In genomic region chr16:3400779-3401688, GRCh38 we compare ENCODE assay signal across 1 cellular context.
TF ChIP-seq lines count a peak whose summit lies in the region.

Gene ZNF174, plus strand, starts transcription at chr16:3401215. Its CDS starts 790 bp downstream, at chr16:3402005.
Gene ZSCAN32, minus strand, starts transcription at chr16:3401004. Its CDS starts 3,447 bp downstream, at chr16:3397557.

TF ChIP-seq in K562, 482 proteins besides CTCF, POLR2A, EP300 and RAD21 (continued from another document):
- TF ChIP-seq NRF1 (conservative IDR thresholded peaks at IDR 0.05 in 1 of 2, IDR thresholded peaks at IDR 0.05 in 1 of 2) (peak; percentile 98), SREBF2 (CRISPR knock-in tag; IDR thresholded peaks at IDR 0.05) (no peak), BRF1 (IDR thresholded peaks at IDR 0.05; ENCODE audit: borderline replicate concordance, extremely low read depth, insufficient read length) (no peak), TCF7L2 (IDR thresholded peaks at IDR 0.05; ENCODE audit: low read depth, low read length) (no peak), ZNF766 (CRISPR knock-in tag; conservative IDR thresholded peaks at IDR 0.05) (no peak), PYGO2 (tag; IDR thresholded peaks at IDR 0.05) (no peak), WHSC1 (IDR thresholded peaks at IDR 0.05; ENCODE audit: low read length) (no peak), THAP7 (CRISPR knock-in tag; IDR thresholded peaks at IDR 0.05) (no peak), STAT5A (IDR thresholded peaks at IDR 0.05; ENCODE audit: borderline replicate concordance, low read length) (no peak)
- TF ChIP-seq, protein P1, sequence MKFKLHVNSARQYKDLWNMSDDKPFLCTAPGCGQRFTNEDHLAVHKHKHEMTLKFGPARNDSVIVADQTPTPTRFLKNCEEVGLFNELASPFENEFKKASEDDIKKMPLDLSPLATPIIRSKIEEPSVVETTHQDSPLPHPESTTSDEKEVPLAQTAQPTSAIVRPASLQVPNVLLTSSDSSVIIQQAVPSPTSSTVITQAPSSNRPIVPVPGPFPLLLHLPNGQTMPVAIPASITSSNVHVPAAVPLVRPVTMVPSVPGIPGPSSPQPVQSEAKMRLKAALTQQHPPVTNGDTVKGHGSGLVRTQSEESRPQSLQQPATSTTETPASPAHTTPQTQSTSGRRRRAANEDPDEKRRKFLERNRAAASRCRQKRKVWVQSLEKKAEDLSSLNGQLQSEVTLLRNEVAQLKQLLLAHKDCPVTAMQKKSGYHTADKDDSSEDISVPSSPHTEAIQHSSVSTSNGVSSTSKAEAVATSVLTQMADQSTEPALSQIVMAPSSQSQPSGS (CRISPR knock-in tag; IDR thresholded peaks at IDR 0.05) = no peak
